ENCODE assay signal across 13 cellular contexts in genomic region chr4:1794809-1795303, GRCh38. TPM values are rescaled to one million over a fixed set of nuclear protein-coding genes. Genes with fewer than 3 reads are reported as not detected.
DNase-seq lines count a peak whose midpoint lies in the region; ATAC-seq, FAIRE-seq and TF ChIP-seq lines count a peak whose summit lies in the region.
"Had no signal": no experiment of that assay in that cellular context is flagged by ENCODE, and none has a peak within 500 bp of the region (broad histone marks: within the 10 kb centered on the region; RNA-seq: fewer than 3 reads in every experiment).

No MANE protein-coding gene starts in this region.

- no peak for TF ChIP-seq RAD21 in K562 (CRISPR knock-in tag; conservative IDR thresholded peaks at IDR 0.05 in 1 of 2, IDR thresholded peaks at IDR 0.05 in 1 of 2)

- H3K9me3 Mint-ChIP-seq in memory B cell = no peaks in the 10 kb centered on the region
- H3K9me3 Mint-ChIP-seq: CD8-positive, alpha-beta memory T cell; T-helper 2 cell treated with Interferon-gamma antibody and Interleukin-4, amounts not matched to agents 5 μg/mL and 100 μg/mL, for 36 hours had no signal

- H3K27ac ChIP-seq in cardiac muscle cell (no peak overlapping the region), right atrium auricular region (no peak overlapping the region), K562 (ENCODE audit: extremely low read depth, low read depth, low read length) (peak overlapping the region; percentile 78), upper lobe of left lung (no peak overlapping the region)

- H3K36me3 ChIP-seq in cardiac muscle cell (no peaks in the 10 kb centered on the region), right atrium auricular region (no peaks in the 10 kb centered on the region), K562 (ENCODE audit: control insufficient read depth, insufficient read depth, low read length) (peaks cover 30% of the 10 kb centered on the region; the same call in 2 of the 3 replicates), upper lobe of left lung (no peaks in the 10 kb centered on the region)

- no peak for FAIRE-seq in K562 (lab: Jason Lieb, UNC)

- no peaks in the 10 kb centered on the region for H3K36me3 Mint-ChIP-seq in memory B cell
- H3K36me3 Mint-ChIP-seq: CD8-positive, alpha-beta memory T cell had no signal

- CTCF ChIA-PET in K562 (lab: Yijun Ruan, JAX; ENCODE audit: low intra/inter-chr PET ratio) = no interaction called here

- peak overlapping the region; percentile 78 for H3K4me2 ChIP-seq in K562 (ENCODE audit: insufficient read depth, low read length)

- intact Hi-C loops in K562 (cut with micrococcal nuclease) = no loop called here

- H3K9ac ChIP-seq in K562 (ENCODE audit: insufficient read depth in 1 of 2, low read depth in 2 of 2, low read length in 2 of 2) = peak overlapping the region; percentile 73 to 91; a peak in 3 of 4 replicates

- peak in 1 of 2 donors; percentile 23 for DNase-seq in cardiac muscle cell (ENCODE audit: low read depth in 1 of 2, low spot score in 1 of 2)
- DNase-seq in right atrium auricular region (ENCODE audit: low spot score) = no peak
- peak in 1 of 4 experiments; percentile 21 for DNase-seq in K562 (ENCODE audit: extremely low read depth in 1 of 4, low spot score in 3 of 4)
- DNase-seq in memory B cell (ENCODE audit: low spot score in 2 of 2) = no peak
- DNase-seq in upper lobe of left lung = peak in 1 of 2 donors; percentile 86
- DNase-seq in T-helper 9 cell = no peak
- no peak for DNase-seq in OCI-M2 (lab: John Stamatoyannopoulos, UW; ENCODE audit: unreplicated experiment)
- no peak for DNase-seq in foreskin melanocyte
- DNase-seq: amygdala; CD8-positive, alpha-beta memory T cell; hypothalamus; NCI-H1105 had no signal

- H3K4me3 ChIP-seq in cardiac muscle cell (peak overlapping the region; percentile 54), right atrium auricular region (peak overlapping the region in 1 of 2 donors; percentile 55), K562 (peak overlapping the region; percentile 67), upper lobe of left lung (peak overlapping the region in 3 of 4 donors; percentile 61 to 70 (median 64))

- H3K9me1 ChIP-seq in K562 (ENCODE audit: control insufficient read depth, insufficient read depth, low read length) = peaks cover 7% of the 10 kb centered on the region

- in situ Hi-C loops in K562 (cut with MboI) = no loop called here

- no TSS peak for BruUV-seq in K562 (replicated peaks; lab: Mats Ljungman, UMichigan)

- POLR2A ChIA-PET in K562 (lab: Yijun Ruan, JAX) = interaction anchor here (0.6 to 3.4 kb wide), 7 partner anchors 9 to 74 kb away, joined by 3 to 17 read pairs (median 6); partner anchors contain the start of genes TACC3 and TMEM129

- no peak for TF ChIP-seq EP300 in K562 (IDR thresholded peaks at IDR 0.05; ENCODE audit: low read length)
- no peak for TF ChIP-seq EP300 in upper lobe of left lung (IDR thresholded peaks at IDR 0.05)

- H2AFZ ChIP-seq in K562 (ENCODE audit: low read depth, low read length) = no peak overlapping the region

- H3K27me3 Mint-ChIP-seq in memory B cell = peaks cover 18% of the 10 kb centered on the region

- no peaks in the 10 kb centered on the region for H3K4me1 Mint-ChIP-seq in memory B cell
- H3K4me1 Mint-ChIP-seq: CD8-positive, alpha-beta memory T cell had no signal

- H3K27ac Mint-ChIP-seq in memory B cell = no peak overlapping the region
- H3K27ac Mint-ChIP-seq: CD8-positive, alpha-beta memory T cell; T-helper 2 cell treated with Interferon-gamma antibody and Interleukin-4, amounts not matched to agents 5 μg/mL and 100 μg/mL, for 36 hours had no signal

- ATAC-seq in K562 (peak; percentile 37), memory B cell (ENCODE audit: low read depth) (peak; percentile 24), upper lobe of left lung (ENCODE audit: low FRiP score in 2 of 2) (no peak)

- H3K4me3 Mint-ChIP-seq in memory B cell = peak overlapping the region; percentile 24
- H3K4me3 Mint-ChIP-seq: T-helper 2 cell treated with Interferon-gamma antibody and Interleukin-4, amounts not matched to agents 5 μg/mL and 100 μg/mL, for 36 hours had no signal

- TF ChIP-seq CTCF in cardiac muscle cell (IDR thresholded peaks at IDR 0.05; ENCODE audit: low read depth, low read length) (no peak), right atrium auricular region (IDR thresholded peaks at IDR 0.05) (no peak), K562 (IDR thresholded peaks at IDR 0.05 in 2 of 3, conservative IDR thresholded peaks at IDR 0.05 in 1 of 3; ENCODE audit: insufficient read depth in 2 of 3, low read depth in 1 of 3, low read length in 3 of 3) (peak in 1 of 3 experiments; percentile 1; a peak in 1 of 6 replicates), upper lobe of left lung (IDR thresholded peaks at IDR 0.05) (no peak)

- H3K9me3 ChIP-seq in cardiac muscle cell (ENCODE audit: low read depth) = no peaks in the 10 kb centered on the region
- H3K9me3 ChIP-seq in right atrium auricular region = no peaks in the 10 kb centered on the region
- H3K9me3 ChIP-seq in K562 (replicated peaks; ENCODE audit: control insufficient read depth, insufficient read depth, low read depth, low read length) = no peaks in the 10 kb centered on the region
- no peaks in the 10 kb centered on the region for H3K9me3 ChIP-seq in upper lobe of left lung

- H3K27me3 ChIP-seq in cardiac muscle cell (no peaks in the 10 kb centered on the region), right atrium auricular region (peaks cover 0 to 24% of the 10 kb centered on the region in 2 donors), K562 (ENCODE audit: control insufficient read depth in 2 of 2, insufficient read depth in 2 of 2, low read length in 2 of 2) (no peaks in the 10 kb centered on the region), upper lobe of left lung (peaks cover 0 to 23% (median 14%) of the 10 kb centered on the region in 4 donors)

- H3K79me2 ChIP-seq in K562 (ENCODE audit: control insufficient read depth, insufficient read depth, low read length) = peaks cover 48% of the 10 kb centered on the region

- peaks cover 20% of the 10 kb centered on the region for H4K20me1 ChIP-seq in K562 (replicated peaks; ENCODE audit: control insufficient read depth, insufficient read depth, low read length)

- WGBS in K562 (ENCODE audit: insufficient coverage, low coverage, missing lambda C conversion rate) = under 1% methylated on average over 24 of the region's 68 CpGs
- WGBS in upper lobe of left lung, 2 donors = 4% methylated on average over 9 of the region's 68 CpGs; no CpG with 5 or more reads in 1 of the 2 donors

- 0 out of 2 replicates have a peak, but pooled peaks have one; percentile 9 for TF ChIP-seq POLR2A in K562 (conservative IDR thresholded peaks at IDR 0.05)
- TF ChIP-seq POLR2A in upper lobe of left lung (IDR thresholded peaks at IDR 0.05) = no peak

- peaks cover 14% of the 10 kb centered on the region for H3K4me1 ChIP-seq in cardiac muscle cell (ENCODE audit: low read depth)
- peaks cover 0 to 23% of the 10 kb centered on the region in 2 donors for H3K4me1 ChIP-seq in right atrium auricular region
- peaks cover 3 to 70% of the 10 kb centered on the region in 2 experiments; a peak in 3 of 5 replicates for H3K4me1 ChIP-seq in K562 (replicated peaks in 1 of 2; ENCODE audit: control insufficient read depth in 2 of 2, insufficient read depth in 2 of 2, low read length in 2 of 2)
- peaks cover 24 to 43% (median 33%) of the 10 kb centered on the region in 4 donors for H3K4me1 ChIP-seq in upper lobe of left lung

TF ChIP-seq in K562, 482 proteins besides CTCF, POLR2A, EP300 and RAD21 (continues in another document):
- TF ChIP-seq ATF2 (CRISPR knock-in tag; IDR thresholded peaks at IDR 0.05) = no peak

RNA-seq across cellular contexts. Expression of gene FGFR3, which starts 1.8 kb away (rescaled TPM):
- 44.3 and 47.3 TPM in 2 replicates for total RNA-seq in cardiac muscle cell
- 39.2 and 40.9 TPM in 2 replicates for polyA plus RNA-seq in cardiac muscle cell
- 10 to 100 TPM in 1 of 2 donors, 1 to 10 TPM in 1; 2.6 to 15.4 TPM for total RNA-seq in right atrium auricular region
- 54.4 and 166 TPM in 2 replicates for total RNA-seq in K562 (2011; cell fraction: chromatin; rRNA removed; ENCODE audit: low replicate concordance)
- 200 and 208 TPM in 2 replicates for total RNA-seq in K562 (2011; cell fraction: nucleolus; rRNA removed)
- total RNA-seq in K562 (2011; cell fraction: nucleoplasm; rRNA removed) = 76.8 and 80.7 TPM in 2 replicates
- 39.9 and 43.8 TPM in 2 replicates for total RNA-seq in K562 (2014; rRNA removed)
- total RNA-seq in K562 (2014; rRNA removed; fragmentation: Illumina TruSeq; extraction: Trizol) = 6.3 and 6.5 TPM in 2 replicates
- total RNA-seq in K562 (2015; rRNA removed; fragmentation: Illumina TruSeq; extraction: Trizol) = 12.7 and 14.1 TPM in 2 replicates
- total RNA-seq in K562 (2021) = 47.8 and 60.4 TPM in 2 replicates
- 20.4 and 21.7 TPM in 2 replicates for polyA plus RNA-seq in K562 (2011; rRNA removed)
- 18.7 and 54.2 TPM in 2 replicates for polyA plus RNA-seq in K562 (2011; cell fraction: cytosol; rRNA removed)
- 176 and 334 TPM in 2 replicates for polyA plus RNA-seq in K562 (2011; cell fraction: nucleus; rRNA removed)
- polyA plus RNA-seq in K562 (2012) = 15.0 and 22.4 TPM in 2 replicates
- 8.4 and 22.9 TPM in 2 replicates for polyA plus RNA-seq in K562 (2014; fragmentation: Illumina TruSeq; extraction: Trizol)
- 1 to 10 TPM; 1.2 to 1.7 TPM for polyA plus RNA-seq in K562 (2014; fragmentation: Nextera tagmentation; extraction: Ambion mirVana)
- 48.9 and 51.5 TPM in 2 replicates for polyA plus RNA-seq in K562 (2014; rRNA removed)
- 3.9 and 9.3 TPM in 2 replicates for polyA minus RNA-seq in K562 (2011; rRNA and poly(A)+ RNA removed)
- polyA minus RNA-seq in K562 (2011; cell fraction: cytosol; rRNA and poly(A)+ RNA removed) = 30.2 and 37.6 TPM in 2 replicates
- polyA minus RNA-seq in K562 (2011; cell fraction: nucleus; rRNA and poly(A)+ RNA removed) = 59.1 and 74.0 TPM in 2 replicates
- 10 to 100 TPM; 18.5 to 92.2 (median 24.4) TPM for total RNA-seq in upper lobe of left lung
- polyA plus RNA-seq: CD8-positive, alpha-beta memory T cell had no signal

Comparison
In these comparisons a context has a peak if more than half of its experiments do, and no peak if none do; other contexts are left out.
1. ATAC-seq: peak in K562 (single experiment) and memory B cell (single experiment); none in upper lobe of left lung (0 of 2).